Comparison of ENCODE assay signal across 24 cellular contexts in the genomic region with DNA sequence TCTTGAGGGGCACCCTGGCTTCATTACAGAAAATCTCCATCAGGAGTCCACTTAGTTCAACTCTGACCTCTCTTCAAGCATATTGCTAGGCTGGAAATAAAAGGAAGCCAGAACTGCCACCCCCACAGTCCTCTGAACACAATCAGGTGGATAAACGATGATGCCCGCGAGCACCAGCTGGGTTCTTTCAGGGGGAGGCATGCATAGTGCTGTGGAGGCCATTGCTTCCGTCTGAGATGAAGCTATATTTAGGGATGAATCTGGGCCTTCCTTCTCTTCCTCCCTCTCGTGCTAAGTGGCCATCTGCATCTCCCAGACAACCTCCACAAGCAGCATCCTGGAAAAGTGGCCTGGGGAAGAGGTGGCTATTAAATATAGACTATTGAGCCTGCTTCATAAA.
"Had no signal": no experiment of that assay in that cellular context is flagged by ENCODE, and none has a peak within 500 bp of the region (broad histone marks: within the 10 kb centered on the region; RNA-seq: fewer than 3 reads in every experiment).

No MANE protein-coding gene starts in this region.

- H3K36me3 Mint-ChIP-seq: natural killer cell treated with Interleukin-12 subunit alpha and Interleukin-12 subunit beta and Interleukin-15 and Interleukin-18, amount 100 ng/mL, for 72 hours had no signal

- H3K27ac ChIP-seq: hepatocyte, pancreas, transverse colon had no signal

- H3K27me3 Mint-ChIP-seq: effector memory CD8-positive, alpha-beta T cell had no signal

- H3K27me3 ChIP-seq: hepatocyte, pancreas, transverse colon had no signal

- DNase-seq: activated CD4-positive, alpha-beta memory T cell treated with anti-CD3 and anti-CD28 coated beads, Interleukin-2, amount 10 ng/mL, durations not matched to agents 7 days and 5 days; activated CD4-positive, alpha-beta T cell treated with anti-CD3 and anti-CD28 coated beads for 48 hours; activated CD4-positive, CD25-positive, alpha-beta regulatory T cell; activated effector memory CD4-positive, alpha-beta T cell treated with anti-CD3 and anti-CD28 coated beads, Interleukin-2, amount 50 U/mL, for 16 hours; activated naive CD4-positive, alpha-beta T cell treated with anti-CD3 and anti-CD28 coated beads, Interleukin-2, amount 50 U/mL, for 16 hours; activated naive CD8-positive, alpha-beta T cell treated with anti-CD3 and anti-CD28 coated beads, Interleukin-2, amount 50 U/mL, for 24 hours; activated T-cell treated with anti-CD3 and anti-CD28 coated beads, Interleukin-2, amount 50 U/mL, for 72 hours; effector memory CD8-positive, alpha-beta T cell; foreskin melanocyte; glutamatergic neuron; kidney glomerular epithelial cell; left ventricle myocardium superior; midbrain; pancreas; right cardiac atrium; stimulated activated CD4-positive, alpha-beta T cell treated with anti-CD3 and anti-CD28 coated beads, Interleukin-12 subunit alpha, Interleukin-12 subunit beta, amount 100 ng/mL, for 4 hours; stimulated activated CD4-positive, alpha-beta T cell treated with anti-CD3 and anti-CD28 coated beads, Interleukin-4, amount 100 ng/mL, for 4 hours; stimulated activated naive CD8-positive, alpha-beta T cell treated with anti-CD3 and anti-CD28 coated beads, Interleukin-15, Interleukin-2, amounts not matched to agents 100 U/mL and 50 U/mL, for 24 hours; T-helper 1 cell; transverse colon had no signal

- H3K9me3 Mint-ChIP-seq: activated CD4-positive, alpha-beta memory T cell treated with anti-CD3 and anti-CD28 coated beads, Interleukin-2, amount 10 ng/mL, durations not matched to agents 7 days and 5 days; activated naive CD8-positive, alpha-beta T cell treated with anti-CD3 and anti-CD28 coated beads, Interleukin-2, amount 50 U/mL, for 24 hours; activated T-cell treated with anti-CD3 and anti-CD28 coated beads, Interleukin-2, amount 50 U/mL, for 72 hours; effector memory CD8-positive, alpha-beta T cell; immature natural killer cell; natural killer cell treated with Interleukin-12 subunit alpha and Interleukin-12 subunit beta and Interleukin-15 and Interleukin-18, amount 100 ng/mL, for 72 hours had no signal

- H3K4me3 Mint-ChIP-seq: activated CD4-positive, alpha-beta memory T cell treated with anti-CD3 and anti-CD28 coated beads, Interleukin-2, amount 10 ng/mL, durations not matched to agents 7 days and 5 days; activated naive CD8-positive, alpha-beta T cell treated with anti-CD3 and anti-CD28 coated beads, Interleukin-2, amount 50 U/mL, for 24 hours; activated T-cell treated with anti-CD3 and anti-CD28 coated beads, Interleukin-2, amount 50 U/mL, for 72 hours; effector memory CD8-positive, alpha-beta T cell; immature natural killer cell; natural killer cell treated with Interleukin-12 subunit alpha and Interleukin-12 subunit beta and Interleukin-15 and Interleukin-18, amount 100 ng/mL, for 72 hours had no signal

- H3K4me3 ChIP-seq: hepatocyte, pancreas, transverse colon had no signal

- H3K27ac Mint-ChIP-seq: activated CD4-positive, alpha-beta memory T cell treated with anti-CD3 and anti-CD28 coated beads, Interleukin-2, amount 10 ng/mL, durations not matched to agents 7 days and 5 days; activated naive CD8-positive, alpha-beta T cell treated with anti-CD3 and anti-CD28 coated beads, Interleukin-2, amount 50 U/mL, for 24 hours; activated T-cell treated with anti-CD3 and anti-CD28 coated beads, Interleukin-2, amount 50 U/mL, for 72 hours; effector memory CD8-positive, alpha-beta T cell; natural killer cell treated with Interleukin-12 subunit alpha and Interleukin-12 subunit beta and Interleukin-15 and Interleukin-18, amount 100 ng/mL, for 72 hours had no signal

- ATAC-seq: activated naive CD8-positive, alpha-beta T cell treated with anti-CD3 and anti-CD28 coated beads, Interleukin-2, amount 50 U/mL, for 24 hours; activated T-cell treated with anti-CD3 and anti-CD28 coated beads, Interleukin-2, amount 50 U/mL, for 72 hours; effector memory CD8-positive, alpha-beta T cell; esophagus mucosa; left ventricle myocardium superior; natural killer cell treated with Interleukin-12 subunit alpha and Interleukin-12 subunit beta and Interleukin-15 and Interleukin-18, amount 100 ng/mL, for 72 hours; pancreas; right cardiac atrium; stimulated activated naive CD8-positive, alpha-beta T cell treated with anti-CD3 and anti-CD28 coated beads, Interleukin-15, Interleukin-2, amounts not matched to agents 100 U/mL and 50 U/mL, for 24 hours had no signal
